Comparison of ENCODE assay signal across 23 cellular contexts in the genomic region with DNA sequence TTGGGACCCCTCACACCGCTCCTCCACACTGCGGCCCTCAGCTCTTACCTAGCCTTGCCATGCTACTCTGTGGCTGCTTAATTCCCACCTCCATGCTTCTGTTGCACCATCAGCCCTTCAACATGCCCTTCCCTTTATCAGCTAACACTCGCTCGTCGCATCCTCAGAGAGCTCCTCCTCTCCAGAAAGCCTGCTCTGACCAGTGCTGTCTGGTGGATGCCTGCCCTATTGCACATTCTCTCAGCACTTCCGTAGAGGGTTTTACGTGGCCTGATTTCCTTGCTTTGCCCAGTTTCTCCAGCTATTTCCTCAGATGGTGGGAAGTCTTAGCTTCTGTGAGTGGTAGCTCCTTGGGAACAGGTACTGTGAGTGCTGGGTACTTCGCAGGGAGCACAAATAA. TPM values are rescaled to one million over a fixed set of nuclear protein-coding genes. Genes with fewer than 3 reads are reported as not detected.
DNase-seq lines count a peak whose midpoint lies in the region; TF ChIP-seq lines count a peak whose summit lies in the region.
"Had no signal": no experiment of that assay in that cellular context is flagged by ENCODE, and none has a peak within 500 bp of the region (broad histone marks: within the 10 kb centered on the region; RNA-seq: fewer than 3 reads in every experiment).

No MANE protein-coding gene starts in this region.

- POLR2A ChIA-PET in Caco-2 (lab: Charles Lee), result interaction anchor here (1.3 kb wide), 1 partner anchor 10 kb away, joined by 6 read pairs; no protein-coding TSS in a partner anchor

- peaks cover 11% of the 10 kb centered on the region for H3K4me1 Mint-ChIP-seq in Caco-2 (ENCODE audit: low read depth, unreplicated experiment)

- H3K27me3 ChIP-seq in Caco-2 (replicated peaks; ENCODE audit: control insufficient read depth, insufficient read depth, low read length), result no peaks in the 10 kb centered on the region
- H3K27me3 ChIP-seq: SJCRH30 had no signal

- peak overlapping the region; percentile 6 for H3K27ac Mint-ChIP-seq in Caco-2 (ENCODE audit: unreplicated experiment)
- H3K27ac Mint-ChIP-seq: CD8-positive, alpha-beta T cell; HFFc6 had no signal

- CTCF ChIA-PET in Caco-2 (lab: Charles Lee), result interaction anchor here (0.5 to 1.4 kb wide), 4 partner anchors 10 to 62 kb away, joined by 4 to 10 read pairs (median 4); a partner anchor contains a TSS

- DNase-seq in AG08396 (ENCODE audit: low spot score) (peak; percentile 39), Caco-2 (no peak), OCI-M1 (lab: John Stamatoyannopoulos, UW) (peak; percentile 19), fibroblast of villous mesenchyme (ENCODE audit: low read depth) (peak; percentile 6), DMS53 (lab: John Stamatoyannopoulos, UW) (no peak), NCI-H2107 treated with DMSO at 0.1 percent for 48 hours (lab: John Stamatoyannopoulos, UW; ENCODE audit: unreplicated experiment) (no peak)
- DNase-seq in activated T-cell treated with anti-CD3 and anti-CD28 coated beads, Interleukin-2, amount 50 U/mL, for 48 hours, result no peak
- DNase-seq: AML-193; C1 segment of cervical spinal cord; CD8-positive, alpha-beta T cell; H7; HFFc6; MV-4-11; NCI-H1105 treated with DMSO at 0.1 percent for 48 hours; NCI-H2029 treated with DMSO at 0.1 percent for 48 hours; NCI-H2171; NCI-H345; NCI-H524; NCI-H774; NK-92 treated with Interleukin-12 subunit alpha and Interleukin-12 subunit beta, amount 100 ng/mL, for 24 hours; SJCRH30 had no signal

- H3K9me3 Mint-ChIP-seq in Caco-2 (ENCODE audit: unreplicated experiment), result no peaks in the 10 kb centered on the region
- H3K9me3 Mint-ChIP-seq: CD8-positive, alpha-beta T cell; HFFc6 had no signal

- BruUV-seq in Caco-2 (replicated peaks; lab: Mats Ljungman, UMichigan), result no TSS peak

- H3K9me3 ChIP-seq in Caco-2, result no peaks in the 10 kb centered on the region
- H3K9me3 ChIP-seq: SJCRH30 had no signal

- H3K36me3 Mint-ChIP-seq in Caco-2 (ENCODE audit: insufficient read depth, unreplicated experiment), result no peaks in the 10 kb centered on the region
- H3K36me3 Mint-ChIP-seq: CD8-positive, alpha-beta T cell had no signal

- H3K27me3 Mint-ChIP-seq in Caco-2 (ENCODE audit: insufficient read depth, unreplicated experiment), result no peaks in the 10 kb centered on the region

- TF ChIP-seq CTCF in Caco-2 (IDR thresholded peaks at IDR 0.05; ENCODE audit: insufficient read depth in 1 of 2, low read depth in 1 of 2, low read length in 1 of 2, severe bottlenecking in 1 of 2, unreplicated experiment in 1 of 2), result no peak
- TF ChIP-seq CTCF in fibroblast of villous mesenchyme (IDR thresholded peaks at IDR 0.05; ENCODE audit: insufficient read depth, low read depth, low read length), result no peak

- no peak overlapping the region for H3K4me3 Mint-ChIP-seq in Caco-2 (ENCODE audit: unreplicated experiment)
- H3K4me3 Mint-ChIP-seq: CD8-positive, alpha-beta T cell; HFFc6 had no signal

- H3K36me3 ChIP-seq in Caco-2 (ENCODE audit: control insufficient read depth, insufficient read depth, low read length), result no peaks in the 10 kb centered on the region

- H3K4me3 ChIP-seq in Caco-2 (ENCODE audit: low read depth, low read length) (no peak overlapping the region), fibroblast of villous mesenchyme (ENCODE audit: low read depth, low read length) (no peak overlapping the region)
- H3K4me3 ChIP-seq: SJCRH30 had no signal

- intact Hi-C loops in Caco-2 (cut with micrococcal nuclease; ENCODE audit: unreplicated experiment), result loop anchor here (5.0 kb wide), 1 partner anchor 62 kb away; no protein-coding TSS in a partner anchor

- peaks cover 31% of the 10 kb centered on the region for H3K4me1 ChIP-seq in Caco-2

RNA-seq across cellular contexts. Expression of a gene that starts 10.3 kb away (rescaled TPM):
- total RNA-seq in Caco-2 (2022), result 77.2 and 80.5 TPM in 2 replicates
- total RNA-seq in fibroblast of villous mesenchyme, result not detected in 2 replicates
- total RNA-seq: A673; CD8-positive, alpha-beta T cell; HFFc6 had no signal

RNA-seq across cellular contexts. Expression of a gene that starts 12.1 kb away (rescaled TPM):
- not detected in 2 replicates for total RNA-seq in Caco-2 (2022)
- under 0.01 TPM in 1 of 2 replicates, not detected in the other for total RNA-seq in fibroblast of villous mesenchyme
- total RNA-seq: A673; CD8-positive, alpha-beta T cell; HFFc6; M059J had no signal

RNA-seq across cellular contexts. Expression of a gene that starts 32.0 kb away (rescaled TPM):
- 5.9 and 7.3 TPM in 2 replicates for total RNA-seq in Caco-2 (2022)
- total RNA-seq in fibroblast of villous mesenchyme, result 0.64 and 3.5 TPM in 2 replicates
- total RNA-seq: CD8-positive, alpha-beta T cell; HFFc6; M059J had no signal

RNA-seq across cellular contexts. Expression of a gene that starts 59.5 kb away (rescaled TPM):
- total RNA-seq in Caco-2 (2022), result 6.5 and 10.5 TPM in 2 replicates
- total RNA-seq in fibroblast of villous mesenchyme, result 65.1 and 70.0 TPM in 2 replicates

Comparison
In these comparisons a context has a peak if more than half of its experiments do, and no peak if none do; other contexts are left out.
1. DNase-seq: peak in AG08396 (single experiment), OCI-M1 (single experiment) and fibroblast of villous mesenchyme (single experiment); none in Caco-2 (0 of 2), activated T-cell treated with anti-CD3 and anti-CD28 coated beads, Interleukin-2, amount 50 U/mL, for 48 hours (0 of 2), DMS53 (single experiment) and NCI-H2107 treated with DMSO at 0.1 percent for 48 hours (single experiment).
2. RNA of a gene that starts 10.3 kb away (total RNA-seq): 77.2 to 80.5 TPM in Caco-2; not detected in fibroblast of villous mesenchyme; every median in the first group is over 10 times any median in the second.